ENCODE assay signal across 8 cellular contexts in the genomic region with DNA sequence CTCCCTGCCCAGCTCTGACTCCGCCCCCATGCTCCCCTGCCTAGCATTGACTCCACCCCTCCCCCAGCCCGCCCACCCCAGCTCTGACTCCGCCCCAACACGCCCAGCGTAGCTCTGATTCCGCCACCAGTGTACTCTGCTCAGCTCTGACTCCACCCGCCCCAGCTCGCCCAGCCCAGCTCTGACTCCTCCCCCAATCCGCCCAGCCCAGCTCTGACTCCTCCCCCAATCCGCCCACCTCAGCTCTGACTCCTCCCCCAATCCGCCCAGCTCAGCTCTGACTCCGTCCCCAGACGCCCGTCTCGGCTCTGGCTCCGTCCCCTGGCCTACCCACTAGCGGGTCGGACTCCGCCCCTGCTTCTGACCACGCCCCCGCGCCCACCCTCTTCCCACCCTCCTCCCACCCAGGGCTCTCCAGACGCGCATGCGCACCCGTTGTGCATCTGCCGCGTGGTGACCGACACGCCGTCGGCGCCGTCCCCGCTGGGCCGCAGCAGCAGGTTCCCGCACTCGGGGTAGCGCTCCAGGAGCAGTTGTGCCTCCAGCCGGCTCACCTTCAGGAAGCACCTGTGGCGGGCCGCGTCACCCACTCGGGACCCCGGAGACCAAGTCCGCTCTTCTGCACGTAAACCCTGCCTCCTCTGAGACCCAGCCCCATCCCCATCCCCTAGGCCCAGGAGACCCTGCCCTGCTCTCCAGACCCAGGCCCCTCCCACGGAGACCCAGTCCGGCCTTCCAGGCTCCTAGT. TPM values are rescaled to one million over a fixed set of nuclear protein-coding genes. Genes with fewer than 3 reads are reported as not detected.
DNase-seq lines count a peak whose midpoint lies in the region; ATAC-seq and TF ChIP-seq lines count a peak whose summit lies in the region.

No MANE protein-coding gene starts in this region.

- DNase-seq in AML-193 (lab: John Stamatoyannopoulos, UW), result peak; percentile 85 to 88
- DNase-seq in SKM-1 (lab: John Stamatoyannopoulos, UW; ENCODE audit: unreplicated experiment), result peak; percentile 97
- peak; percentile 87 for DNase-seq in activated naive CD8-positive, alpha-beta T cell treated with anti-CD3 and anti-CD28 coated beads, Interleukin-2, amount 50 U/mL, for 16 hours (ENCODE audit: low read depth, low spot score)
- DNase-seq in left ventricle myocardium superior, result peak; percentile 97
- DNase-seq in psoas muscle, result peak; percentile 88 to 99
- peak; percentile 96 for DNase-seq in upper lobe of right lung

- H3K36me3 ChIP-seq in psoas muscle (ENCODE audit: insufficient read depth in 1 of 2, low read depth in 1 of 2), result no peaks in the 10 kb centered on the region
- no peaks in the 10 kb centered on the region for H3K36me3 ChIP-seq in upper lobe of right lung

- peak overlapping the region; percentile 59 for H3K4me3 ChIP-seq in psoas muscle
- peak overlapping the region; percentile 45 for H3K4me3 ChIP-seq in upper lobe of right lung

- no peak for TF ChIP-seq CTCF in psoas muscle (IDR thresholded peaks at IDR 0.05)
- TF ChIP-seq CTCF in upper lobe of right lung (IDR thresholded peaks at IDR 0.05), result no peak

- 0 to 1% (median 1%) methylated on average over 37 to 49 of the region's 49 CpGs for WGBS in psoas muscle, 3 donors

- peak; percentile 71 for ATAC-seq in GM19395 (IDR thresholded peaks at IDR 0.05; ENCODE audit: unreplicated experiment)
- ATAC-seq in HG03521 (IDR thresholded peaks at IDR 0.05; ENCODE audit: unreplicated experiment), result peak; percentile 80
- peak; percentile 92 for ATAC-seq in left ventricle myocardium superior
- peak; percentile 92 to 95 (median 94) for ATAC-seq in psoas muscle
- ATAC-seq in upper lobe of right lung, result peak; percentile 93

- intact Hi-C loops in left ventricle myocardium superior (cut with micrococcal nuclease), result no loop called here
- intact Hi-C loops in psoas muscle (cut with DNase I), result no loop called here
- intact Hi-C loops in upper lobe of right lung (cut with DNase I), result no loop called here

- H3K4me1 ChIP-seq in psoas muscle (no peaks in the 10 kb centered on the region), upper lobe of right lung (no peaks in the 10 kb centered on the region)

- H3K27ac ChIP-seq in psoas muscle (no peak overlapping the region), upper lobe of right lung (no peak overlapping the region)

- peaks cover 0 to 20% (median 9%) of the 10 kb centered on the region in 3 donors for H3K27me3 ChIP-seq in psoas muscle (ENCODE audit: insufficient read depth in 3 of 3, low read length in 2 of 3)
- H3K27me3 ChIP-seq in upper lobe of right lung, result no peaks in the 10 kb centered on the region

- H3K9me3 ChIP-seq in psoas muscle (no peaks in the 10 kb centered on the region), upper lobe of right lung (no peaks in the 10 kb centered on the region)

RNA-seq across cellular contexts. Expression of a gene that starts 10.2 kb away (rescaled TPM):
- total RNA-seq in left ventricle myocardium superior (4.2 TPM), psoas muscle (1 to 10 TPM in 2 of 4 donors, under 1 TPM in 2; 0.60 to 3.7 (median 1.2) TPM), upper lobe of right lung (16.1 TPM)
- 1 to 10 TPM in 1 of 3 donors, under 1 TPM in 2; 0.31 to 1.2 (median 0.53) TPM for polyA plus RNA-seq in psoas muscle

RNA-seq across cellular contexts. Expression of a gene that starts 14.9 kb away (rescaled TPM):
- total RNA-seq in left ventricle myocardium superior (19.2 TPM), psoas muscle (10 to 100 TPM; 10.3 to 16.4 (median 13.2) TPM), upper lobe of right lung (29.3 TPM)
- polyA plus RNA-seq in psoas muscle, result 10 to 100 TPM in 1 of 3 donors, 1 to 10 TPM in 2; 7.4 to 12.4 (median 9.7) TPM

RNA-seq across cellular contexts. Expression of a gene that starts 24.0 kb away (rescaled TPM):
- total RNA-seq in left ventricle myocardium superior, result not detected
- total RNA-seq in psoas muscle, result not detected
- under 1 TPM in 1 of 3 donors, not detected in 2; 0.08 TPM for polyA plus RNA-seq in psoas muscle
- 1.5 TPM for total RNA-seq in upper lobe of right lung

RNA-seq across cellular contexts. Expression of a gene that starts 26.2 kb away (rescaled TPM):
- total RNA-seq in left ventricle myocardium superior (not detected), psoas muscle (under 1 TPM in 1 of 4 donors, not detected in 3; 0.20 TPM), upper lobe of right lung (2.7 TPM)
- polyA plus RNA-seq in psoas muscle, result under 1 TPM in 2 of 3 donors, not detected in 1; 0.10 to 0.18 TPM

RNA-seq across cellular contexts. Expression of a gene that starts 49.4 kb away (rescaled TPM):
- total RNA-seq in left ventricle myocardium superior (not detected), psoas muscle (1 to 10 TPM in 1 of 4 donors, under 1 TPM in 2, not detected in 1; 0.42 to 1.6 (median 0.61) TPM), upper lobe of right lung (not detected)
- 1 to 10 TPM in 1 of 3 donors, under 1 TPM in 2; 0.04 to 2.1 (median 0.08) TPM for polyA plus RNA-seq in psoas muscle
